9 cellular contexts compared by ENCODE assay signal in the genomic region with DNA sequence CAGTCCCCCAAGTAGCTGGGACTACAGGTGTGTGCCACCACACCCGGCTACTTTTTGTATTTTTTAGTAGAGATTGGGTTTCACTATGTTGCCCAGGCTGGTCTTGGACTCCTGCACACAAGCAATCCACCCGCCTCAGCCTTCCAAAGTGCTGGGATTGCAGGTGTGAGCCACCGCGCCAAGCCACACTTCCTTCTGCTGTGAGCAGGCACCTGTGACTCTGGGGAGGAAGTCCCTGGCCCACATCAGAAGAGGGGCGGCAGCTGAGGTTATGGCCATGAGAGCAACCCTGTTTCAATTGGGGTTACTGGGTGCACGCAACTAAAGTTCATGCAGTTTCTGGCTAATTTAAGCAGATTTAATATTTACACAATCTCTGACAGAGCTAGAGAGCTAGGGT.
DNase-seq lines count a peak whose midpoint lies in the region; ATAC-seq and TF ChIP-seq lines count a peak whose summit lies in the region.
"Had no signal": no experiment of that assay in that cellular context is flagged by ENCODE, and none has a peak within 500 bp of the region (broad histone marks: within the 10 kb centered on the region; RNA-seq: fewer than 3 reads in every experiment).

No MANE protein-coding gene starts in this region.

- peak overlapping the region; percentile 28 for H3K27ac Mint-ChIP-seq in activated CD4-positive, alpha-beta memory T cell treated with anti-CD3 and anti-CD28 coated beads for 36 hours
- H3K27ac Mint-ChIP-seq in central memory CD8-positive, alpha-beta T cell (ENCODE audit: low read depth) = no peak overlapping the region
- no peak overlapping the region for H3K27ac Mint-ChIP-seq in glutamatergic neuron (ENCODE audit: unreplicated experiment)

- CTCF ChIA-PET in activated CD4-positive, alpha-beta memory T cell treated with anti-CD3 and anti-CD28 coated beads for 36 hours (lab: Charles Lee) = interaction anchor here (5.4 kb wide), 1 partner anchor 8 kb away, joined by 41 read pairs; no protein-coding TSS in a partner anchor

- H3K4me1 Mint-ChIP-seq in activated CD4-positive, alpha-beta memory T cell treated with anti-CD3 and anti-CD28 coated beads for 36 hours (ENCODE audit: low read depth) = peaks cover 46% of the 10 kb centered on the region
- H3K4me1 Mint-ChIP-seq in central memory CD8-positive, alpha-beta T cell = peaks cover 20% of the 10 kb centered on the region
- peaks cover 19% of the 10 kb centered on the region for H3K4me1 Mint-ChIP-seq in glutamatergic neuron (ENCODE audit: low read depth, unreplicated experiment)

- ATAC-seq in central memory CD8-positive, alpha-beta T cell (replicated peaks; ENCODE audit: extremely low read depth, poor library complexity, severe bottlenecking) = peak; percentile 94
- ATAC-seq in stimulated activated naive CD8-positive, alpha-beta T cell treated with anti-CD3 and anti-CD28 coated beads, Interleukin-15, Interleukin-2, amounts not matched to agents 100 U/mL and 50 U/mL, for 24 hours = no peak
- no peak for ATAC-seq in HG03442 (IDR thresholded peaks at IDR 0.05; ENCODE audit: unreplicated experiment)

- no peaks in the 10 kb centered on the region for H3K9me3 Mint-ChIP-seq in activated CD4-positive, alpha-beta memory T cell treated with anti-CD3 and anti-CD28 coated beads for 36 hours
- no peaks in the 10 kb centered on the region for H3K9me3 Mint-ChIP-seq in central memory CD8-positive, alpha-beta T cell
- H3K9me3 Mint-ChIP-seq in glutamatergic neuron (ENCODE audit: unreplicated experiment) = no peaks in the 10 kb centered on the region

- DNase-seq in activated gamma-delta T cell treated with Interleukin-2 at 50 U/mL for 16 hours = peak; percentile 69
- no peak for DNase-seq in activated gamma-delta T cell (lab: John Stamatoyannopoulos, UW)
- DNase-seq in activated CD4-positive, alpha-beta memory T cell treated with anti-CD3 and anti-CD28 coated beads for 36 hours = peak; percentile 69
- peak; percentile 28 to 32 for DNase-seq in central memory CD8-positive, alpha-beta T cell (ENCODE audit: low spot score in 2 of 2)
- DNase-seq in stimulated activated naive CD8-positive, alpha-beta T cell treated with anti-CD3 and anti-CD28 coated beads, Interleukin-15, Interleukin-2, amounts not matched to agents 100 U/mL and 50 U/mL, for 24 hours = peak; percentile 55
- DNase-seq in HPDE6-E6E7 (ENCODE audit: extremely low spot score) = no peak
- DNase-seq in glutamatergic neuron = no peak
- DNase-seq: spleen had no signal

- no peak for TF ChIP-seq CTCF in glutamatergic neuron (IDR thresholded peaks at IDR 0.05; ENCODE audit: partially characterized antibody, unreplicated experiment)

- no peaks in the 10 kb centered on the region for H3K27me3 Mint-ChIP-seq in activated CD4-positive, alpha-beta memory T cell treated with anti-CD3 and anti-CD28 coated beads for 36 hours
- H3K27me3 Mint-ChIP-seq in central memory CD8-positive, alpha-beta T cell = peaks cover 10% of the 10 kb centered on the region
- H3K27me3 Mint-ChIP-seq in glutamatergic neuron (ENCODE audit: unreplicated experiment) = peaks cover 5% of the 10 kb centered on the region

- peaks cover 1% of the 10 kb centered on the region for H3K36me3 Mint-ChIP-seq in activated CD4-positive, alpha-beta memory T cell treated with anti-CD3 and anti-CD28 coated beads for 36 hours
- H3K36me3 Mint-ChIP-seq in central memory CD8-positive, alpha-beta T cell (ENCODE audit: insufficient read depth) = no peaks in the 10 kb centered on the region
- no peaks in the 10 kb centered on the region for H3K36me3 Mint-ChIP-seq in glutamatergic neuron (ENCODE audit: unreplicated experiment)

- intact Hi-C loops in activated CD4-positive, alpha-beta memory T cell treated with anti-CD3 and anti-CD28 coated beads for 36 hours (cut with micrococcal nuclease) = no loop called here

- no peak overlapping the region for H3K4me3 Mint-ChIP-seq in activated CD4-positive, alpha-beta memory T cell treated with anti-CD3 and anti-CD28 coated beads for 36 hours
- peak overlapping the region; percentile 55 for H3K4me3 Mint-ChIP-seq in central memory CD8-positive, alpha-beta T cell
- H3K4me3 Mint-ChIP-seq in glutamatergic neuron (ENCODE audit: unreplicated experiment) = no peak overlapping the region

- POLR2A ChIA-PET in activated CD4-positive, alpha-beta memory T cell treated with anti-CD3 and anti-CD28 coated beads for 36 hours (lab: Charles Lee) = interaction anchor here (0.6 to 0.9 kb wide), 2 partner anchors 9 to 167 kb away, joined by 3 read pairs; no protein-coding TSS in a partner anchor

Comparison
In these comparisons a context has a peak if more than half of its experiments do, and no peak if none do; other contexts are left out.
1. DNase-seq: peak in activated gamma-delta T cell treated with Interleukin-2 at 50 U/mL for 16 hours (single experiment), activated CD4-positive, alpha-beta memory T cell treated with anti-CD3 and anti-CD28 coated beads for 36 hours (single experiment), central memory CD8-positive, alpha-beta T cell (2 of 2) and stimulated activated naive CD8-positive, alpha-beta T cell treated with anti-CD3 and anti-CD28 coated beads, Interleukin-15, Interleukin-2, amounts not matched to agents 100 U/mL and 50 U/mL, for 24 hours (single experiment); none in activated gamma-delta T cell (single experiment), HPDE6-E6E7 (single experiment) and glutamatergic neuron (single experiment).